In genomic region chr1:182561432-182561831, GRCh38 we compare ENCODE assay signal across 19 cellular contexts. TPM values are rescaled to one million over a fixed set of nuclear protein-coding genes. Genes with fewer than 3 reads are reported as not detected.
DNase-seq lines count a peak whose midpoint lies in the region; FAIRE-seq and TF ChIP-seq lines count a peak whose summit lies in the region.
"Had no signal": no experiment of that assay in that cellular context is flagged by ENCODE, and none has a peak within 500 bp of the region (broad histone marks: within the 10 kb centered on the region; RNA-seq: fewer than 3 reads in every experiment).

No MANE protein-coding gene starts in this region.

- H3K27me3 Mint-ChIP-seq in type B pancreatic cell, result peaks cover 19% of the 10 kb centered on the region
- H3K27me3 Mint-ChIP-seq: CD4-positive, alpha-beta T cell had no signal

- no peak overlapping the region for H3K4me3 Mint-ChIP-seq in type B pancreatic cell
- H3K4me3 Mint-ChIP-seq: CD4-positive, alpha-beta T cell; HFFc6 had no signal

- no peak overlapping the region for H3K9ac ChIP-seq in trophoblast cell (ENCODE audit: low read length)

- no peaks in the 10 kb centered on the region for H3K36me3 ChIP-seq in A673 (ENCODE audit: insufficient read depth, low read length, poor library complexity, severe bottlenecking)
- no peaks in the 10 kb centered on the region for H3K36me3 ChIP-seq in trophoblast cell (ENCODE audit: control insufficient read depth in 1 of 2, insufficient read depth in 2 of 2, low read length in 2 of 2)

- no peak overlapping the region for H2BK12ac ChIP-seq in trophoblast cell (ENCODE audit: low read length)

- CTCF ChIA-PET in A673 (lab: Charles Lee), result no interaction called here

- H3K4me3 ChIP-seq in A673 (ENCODE audit: low read depth, low read length, poor library complexity, severe bottlenecking), result no peak overlapping the region
- H3K4me3 ChIP-seq in trophoblast cell (ENCODE audit: low read depth, low read length), result no peak overlapping the region

- no peak overlapping the region for H2BK120ac ChIP-seq in trophoblast cell (ENCODE audit: insufficient read depth, low read length, poor library complexity)

- H3K4me2 ChIP-seq in trophoblast cell (ENCODE audit: low read length), result no peak overlapping the region

- H3K9me3 Mint-ChIP-seq in type B pancreatic cell, result no peaks in the 10 kb centered on the region
- H3K9me3 Mint-ChIP-seq: CD4-positive, alpha-beta T cell; HFFc6 had no signal

- no peaks in the 10 kb centered on the region for H3K9me3 ChIP-seq in A673 (ENCODE audit: low read depth, low read length, poor library complexity, severe bottlenecking)
- no peaks in the 10 kb centered on the region for H3K9me3 ChIP-seq in trophoblast cell (ENCODE audit: insufficient read depth, low read depth, low read length)

- no TSS peak for BruUV-seq in A673 (replicated peaks; lab: Mats Ljungman, UMichigan)

- H3K4ac ChIP-seq in trophoblast cell (ENCODE audit: low read depth, low read length), result no peak overlapping the region

- POLR2A ChIA-PET in A673 (lab: Charles Lee; ENCODE audit: low non-redundant PET), result no interaction called here

- no CpG with 5 or more reads among the region's 4 CpGs for WGBS in trophoblast cell (ENCODE audit: extremely low coverage, insufficient coverage, insufficient read length)

- no peak overlapping the region for H4K8ac ChIP-seq in trophoblast cell (ENCODE audit: low read depth, low read length)

- no peak for TF ChIP-seq CTCF in A673 (conservative IDR thresholded peaks at IDR 0.05; ENCODE audit: low read depth, low read length)
- no peak for TF ChIP-seq CTCF in D721Med (IDR thresholded peaks at IDR 0.05; ENCODE audit: insufficient read depth, missing control alignments)
- no peak for TF ChIP-seq CTCF in type B pancreatic cell (conservative IDR thresholded peaks at IDR 0.05)

- no peaks in the 10 kb centered on the region for H3K79me2 ChIP-seq in trophoblast cell (ENCODE audit: control insufficient read depth, insufficient read depth, low read length, poor library complexity)

- peak; percentile 6 for FAIRE-seq in D721Med (lab: Jason Lieb, UNC)
- FAIRE-seq: A204.1, GM12892, GM18507 had no signal

- no peaks in the 10 kb centered on the region for H3K36me3 Mint-ChIP-seq in type B pancreatic cell

- no peak overlapping the region for H2AFZ ChIP-seq in trophoblast cell (ENCODE audit: insufficient read depth, low read length, poor library complexity)

- H3K23ac ChIP-seq in trophoblast cell (ENCODE audit: low read length), result no peak overlapping the region

- H3K27ac Mint-ChIP-seq in type B pancreatic cell, result no peak overlapping the region
- H3K27ac Mint-ChIP-seq: CD4-positive, alpha-beta T cell; HFFc6 had no signal

- H2BK5ac ChIP-seq in trophoblast cell (ENCODE audit: low read depth, low read length, poor library complexity), result no peak overlapping the region

- no peaks in the 10 kb centered on the region for H3K4me1 Mint-ChIP-seq in type B pancreatic cell (ENCODE audit: unreplicated experiment)

- no peak overlapping the region for H3K14ac ChIP-seq in trophoblast cell (ENCODE audit: low read length)

- H2AK5ac ChIP-seq in trophoblast cell (ENCODE audit: low read length), result no peak overlapping the region

- no peaks in the 10 kb centered on the region for H3K27me3 ChIP-seq in A673 (replicated peaks; ENCODE audit: insufficient read depth, low read depth, low read length, poor library complexity)
- no peaks in the 10 kb centered on the region for H3K27me3 ChIP-seq in trophoblast cell (ENCODE audit: insufficient read depth, low read length)

- H3K18ac ChIP-seq in trophoblast cell (ENCODE audit: low read length), result no peak overlapping the region

- no peak overlapping the region for H3K27ac ChIP-seq in A673 (ENCODE audit: low read depth, low read length, poor library complexity, severe bottlenecking)
- no peak overlapping the region for H3K27ac ChIP-seq in trophoblast cell (ENCODE audit: low read depth, low read length)
- H3K27ac ChIP-seq: C4-2B had no signal

- intact Hi-C loops in A673 (cut with micrococcal nuclease; ENCODE audit: unreplicated experiment), result no loop called here

- H4K91ac ChIP-seq in trophoblast cell (ENCODE audit: low read depth, low read length), result no peak overlapping the region

- H3K79me1 ChIP-seq in trophoblast cell (ENCODE audit: low read length), result no peaks in the 10 kb centered on the region

- no peak overlapping the region for H4K12ac ChIP-seq in trophoblast cell (ENCODE audit: low read depth, low read length)

- peaks cover 3% of the 10 kb centered on the region for H3K4me1 ChIP-seq in A673 (ENCODE audit: insufficient read depth, low read length, poor library complexity, severe bottlenecking)
- H3K4me1 ChIP-seq in trophoblast cell (ENCODE audit: control insufficient read depth in 1 of 2, insufficient read depth in 2 of 2, low read length in 2 of 2), result no peaks in the 10 kb centered on the region
- H3K4me1 ChIP-seq: Caco-2 had no signal

- DNase-seq in A673 (ENCODE audit: low spot score) (peak; percentile 39), D721Med (ENCODE audit: insufficient read length, low spot score) (no peak), NCI-H69 (lab: John Stamatoyannopoulos, UW) (peak; percentile 31), trophoblast cell (peak; percentile 20 to 68), NCI-H2107 treated with DMSO at 0.1 percent for 48 hours (lab: John Stamatoyannopoulos, UW; ENCODE audit: unreplicated experiment) (no peak), type B pancreatic cell (ENCODE audit: extremely low spot score, unreplicated experiment) (no peak)
- DNase-seq: AML-193; Caco-2; CD4-positive, alpha-beta T cell; DMS153; DMS79; GDM1; GOT3; H7; HFFc6 had no signal

RNA-seq across cellular contexts. Expression of gene RNASEL, which starts 27.6 kb away (rescaled TPM):
- total RNA-seq in A673 (2021) (3.2 and 3.3 TPM in 2 replicates), type B pancreatic cell (ENCODE audit: low replicate concordance) (4.2 and 5.0 TPM in 2 replicates)
- polyA plus RNA-seq in trophoblast cell (2013), result 1.2 and 1.4 TPM in 2 replicates

RNA-seq across cellular contexts. Expression of gene RGS16, which starts 42.8 kb away (rescaled TPM):
- total RNA-seq in A673 (2021) (22.1 and 23.1 TPM in 2 replicates), type B pancreatic cell (ENCODE audit: low replicate concordance) (9.7 and 14.6 TPM in 2 replicates)
- polyA plus RNA-seq in trophoblast cell (2013), result 138 and 141 TPM in 2 replicates

Comparison
In these comparisons a context has a peak if more than half of its experiments do, and no peak if none do; other contexts are left out.
1. DNase-seq: peak in A673 (single experiment), NCI-H69 (single experiment) and trophoblast cell (2 of 2); none in D721Med (single experiment), NCI-H2107 treated with DMSO at 0.1 percent for 48 hours (single experiment) and type B pancreatic cell (single experiment).